ENCODE assay signal across 1 cellular context in genomic region chr20:31738729-31739549, GRCh38.
A peak's percentile ranks its signal among the peaks of the same experiment; 100 is the strongest.
TF ChIP-seq lines count a peak whose summit lies in the region.

Gene TPX2 (plus strand): TSS chr20:31739290. CDS start chr20:31757477, 18,187 bp downstream.

TF ChIP-seq in GM23338, 12 proteins besides CTCF, POLR2A, EP300 and RAD21 (continued from another document):
- TF ChIP-seq, protein P1, sequence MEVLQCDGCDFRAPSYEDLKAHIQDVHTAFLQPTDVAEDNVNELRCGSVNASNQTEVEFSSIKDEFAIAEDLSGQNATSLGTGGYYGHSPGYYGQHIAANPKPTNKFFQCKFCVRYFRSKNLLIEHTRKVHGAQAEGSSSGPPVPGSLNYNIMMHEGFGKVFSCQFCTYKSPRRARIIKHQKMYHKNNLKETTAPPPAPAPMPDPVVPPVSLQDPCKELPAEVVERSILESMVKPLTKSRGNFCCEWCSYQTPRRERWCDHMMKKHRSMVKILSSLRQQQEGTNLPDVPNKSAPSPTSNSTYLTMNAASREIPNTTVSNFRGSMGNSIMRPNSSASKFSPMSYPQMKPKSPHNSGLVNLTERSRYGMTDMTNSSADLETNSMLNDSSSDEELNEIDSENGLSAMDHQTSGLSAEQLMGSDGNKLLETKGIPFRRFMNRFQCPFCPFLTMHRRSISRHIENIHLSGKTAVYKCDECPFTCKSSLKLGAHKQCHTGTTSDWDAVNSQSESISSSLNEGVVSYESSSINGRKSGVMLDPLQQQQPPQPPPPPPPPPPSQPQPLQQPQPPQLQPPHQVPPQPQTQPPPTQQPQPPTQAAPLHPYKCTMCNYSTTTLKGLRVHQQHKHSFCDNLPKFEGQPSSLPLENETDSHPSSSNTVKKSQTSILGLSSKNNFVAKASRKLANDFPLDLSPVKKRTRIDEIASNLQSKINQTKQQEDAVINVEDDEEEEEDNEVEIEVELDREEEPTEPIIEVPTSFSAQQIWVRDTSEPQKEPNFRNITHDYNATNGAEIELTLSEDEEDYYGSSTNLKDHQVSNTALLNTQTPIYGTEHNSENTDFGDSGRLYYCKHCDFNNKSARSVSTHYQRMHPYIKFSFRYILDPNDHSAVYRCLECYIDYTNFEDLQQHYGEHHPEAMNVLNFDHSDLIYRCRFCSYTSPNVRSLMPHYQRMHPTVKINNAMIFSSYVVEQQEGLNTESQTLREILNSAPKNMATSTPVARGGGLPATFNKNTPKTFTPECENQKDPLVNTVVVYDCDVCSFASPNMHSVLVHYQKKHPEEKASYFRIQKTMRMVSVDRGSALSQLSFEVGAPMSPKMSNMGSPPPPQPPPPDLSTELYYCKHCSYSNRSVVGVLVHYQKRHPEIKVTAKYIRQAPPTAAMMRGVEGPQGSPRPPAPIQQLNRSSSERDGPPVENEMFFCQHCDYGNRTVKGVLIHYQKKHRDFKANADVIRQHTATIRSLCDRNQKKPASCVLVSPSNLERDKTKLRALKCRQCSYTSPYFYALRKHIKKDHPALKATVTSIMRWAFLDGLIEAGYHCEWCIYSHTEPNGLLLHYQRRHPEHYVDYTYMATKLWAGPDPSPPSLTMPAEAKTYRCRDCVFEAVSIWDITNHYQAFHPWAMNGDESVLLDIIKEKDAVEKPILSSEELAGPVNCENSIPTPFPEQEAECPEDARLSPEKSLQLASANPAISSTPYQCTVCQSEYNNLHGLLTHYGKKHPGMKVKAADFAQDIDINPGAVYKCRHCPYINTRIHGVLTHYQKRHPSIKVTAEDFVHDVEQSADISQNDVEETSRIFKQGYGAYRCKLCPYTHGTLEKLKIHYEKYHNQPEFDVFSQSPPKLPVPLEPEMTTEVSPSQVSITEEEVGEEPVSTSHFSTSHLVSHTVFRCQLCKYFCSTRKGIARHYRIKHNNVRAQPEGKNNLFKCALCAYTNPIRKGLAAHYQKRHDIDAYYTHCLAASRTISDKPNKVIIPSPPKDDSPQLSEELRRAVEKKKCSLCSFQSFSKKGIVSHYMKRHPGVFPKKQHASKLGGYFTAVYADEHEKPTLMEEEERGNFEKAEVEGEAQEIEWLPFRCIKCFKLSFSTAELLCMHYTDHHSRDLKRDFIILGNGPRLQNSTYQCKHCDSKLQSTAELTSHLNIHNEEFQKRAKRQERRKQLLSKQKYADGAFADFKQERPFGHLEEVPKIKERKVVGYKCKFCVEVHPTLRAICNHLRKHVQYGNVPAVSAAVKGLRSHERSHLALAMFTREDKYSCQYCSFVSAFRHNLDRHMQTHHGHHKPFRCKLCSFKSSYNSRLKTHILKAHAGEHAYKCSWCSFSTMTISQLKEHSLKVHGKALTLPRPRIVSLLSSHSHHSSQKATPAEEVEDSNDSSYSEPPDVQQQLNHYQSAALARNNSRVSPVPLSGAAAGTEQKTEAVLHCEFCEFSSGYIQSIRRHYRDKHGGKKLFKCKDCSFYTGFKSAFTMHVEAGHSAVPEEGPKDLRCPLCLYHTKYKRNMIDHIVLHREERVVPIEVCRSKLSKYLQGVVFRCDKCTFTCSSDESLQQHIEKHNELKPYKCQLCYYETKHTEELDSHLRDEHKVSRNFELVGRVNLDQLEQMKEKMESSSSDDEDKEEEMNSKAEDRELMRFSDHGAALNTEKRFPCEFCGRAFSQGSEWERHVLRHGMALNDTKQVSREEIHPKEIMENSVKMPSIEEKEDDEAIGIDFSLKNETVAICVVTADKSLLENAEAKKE (CRISPR knock-in tag; IDR thresholded peaks at IDR 0.05) = no peak
- TF ChIP-seq POLR2AphosphoS5 (IDR thresholded peaks at IDR 0.05; ENCODE audit: low read depth) = peak; percentile 94
- TF ChIP-seq, protein P2, sequence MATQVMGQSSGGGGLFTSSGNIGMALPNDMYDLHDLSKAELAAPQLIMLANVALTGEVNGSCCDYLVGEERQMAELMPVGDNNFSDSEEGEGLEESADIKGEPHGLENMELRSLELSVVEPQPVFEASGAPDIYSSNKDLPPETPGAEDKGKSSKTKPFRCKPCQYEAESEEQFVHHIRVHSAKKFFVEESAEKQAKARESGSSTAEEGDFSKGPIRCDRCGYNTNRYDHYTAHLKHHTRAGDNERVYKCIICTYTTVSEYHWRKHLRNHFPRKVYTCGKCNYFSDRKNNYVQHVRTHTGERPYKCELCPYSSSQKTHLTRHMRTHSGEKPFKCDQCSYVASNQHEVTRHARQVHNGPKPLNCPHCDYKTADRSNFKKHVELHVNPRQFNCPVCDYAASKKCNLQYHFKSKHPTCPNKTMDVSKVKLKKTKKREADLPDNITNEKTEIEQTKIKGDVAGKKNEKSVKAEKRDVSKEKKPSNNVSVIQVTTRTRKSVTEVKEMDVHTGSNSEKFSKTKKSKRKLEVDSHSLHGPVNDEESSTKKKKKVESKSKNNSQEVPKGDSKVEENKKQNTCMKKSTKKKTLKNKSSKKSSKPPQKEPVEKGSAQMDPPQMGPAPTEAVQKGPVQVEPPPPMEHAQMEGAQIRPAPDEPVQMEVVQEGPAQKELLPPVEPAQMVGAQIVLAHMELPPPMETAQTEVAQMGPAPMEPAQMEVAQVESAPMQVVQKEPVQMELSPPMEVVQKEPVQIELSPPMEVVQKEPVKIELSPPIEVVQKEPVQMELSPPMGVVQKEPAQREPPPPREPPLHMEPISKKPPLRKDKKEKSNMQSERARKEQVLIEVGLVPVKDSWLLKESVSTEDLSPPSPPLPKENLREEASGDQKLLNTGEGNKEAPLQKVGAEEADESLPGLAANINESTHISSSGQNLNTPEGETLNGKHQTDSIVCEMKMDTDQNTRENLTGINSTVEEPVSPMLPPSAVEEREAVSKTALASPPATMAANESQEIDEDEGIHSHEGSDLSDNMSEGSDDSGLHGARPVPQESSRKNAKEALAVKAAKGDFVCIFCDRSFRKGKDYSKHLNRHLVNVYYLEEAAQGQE (IDR thresholded peaks at IDR 0.05; ENCODE audit: unreplicated experiment) = no peak
- peak; percentile 69 for TF ChIP-seq CREB1 (CRISPR knock-in tag; IDR thresholded peaks at IDR 0.05; ENCODE audit: low read depth)
- no peak for TF ChIP-seq EZH2 (IDR thresholded peaks at IDR 0.05; ENCODE audit: low read depth, unreplicated experiment)
